ENCODE assay signal across 23 cellular contexts in the genomic region with DNA sequence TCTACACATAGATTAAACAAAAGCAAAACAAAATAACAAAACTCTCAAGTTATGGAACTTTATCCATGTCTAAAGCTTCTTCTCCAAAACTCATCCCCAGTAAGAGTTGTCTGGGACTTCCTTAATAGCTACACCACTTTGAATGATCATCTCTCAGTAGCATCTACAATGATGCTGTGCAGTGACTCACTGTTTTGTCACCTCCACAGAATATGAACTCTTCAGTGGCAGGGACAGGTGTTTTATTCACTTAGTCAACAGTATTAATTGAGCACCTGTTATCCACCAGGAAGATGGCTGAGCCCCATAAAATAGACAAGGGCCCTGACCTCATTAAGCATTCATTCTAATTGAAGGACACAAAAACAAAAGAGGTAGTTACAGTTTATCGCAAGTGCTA.
DNase-seq lines count a peak whose midpoint lies in the region; ATAC-seq, FAIRE-seq and TF ChIP-seq lines count a peak whose summit lies in the region.
"Had no signal": no experiment of that assay in that cellular context is flagged by ENCODE, and none has a peak within 500 bp of the region (broad histone marks: within the 10 kb centered on the region; RNA-seq: fewer than 3 reads in every experiment).

No MANE protein-coding gene starts in this region.

- H3K9me3 Mint-ChIP-seq in activated CD4-positive, alpha-beta T cell treated with anti-CD3 and anti-CD28 coated beads for 36 hours (ENCODE audit: low read depth) = no peaks in the 10 kb centered on the region
- peaks cover 0 to 3% of the 10 kb centered on the region in 2 donors for H3K9me3 Mint-ChIP-seq in stimulated activated naive B cell treated with anti-CD40 and anti-IgM and Interleukin-4, amounts not matched to agents 10 μg/mL and 1 μg/mL and 100 μg/mL, for 72 hours
- H3K9me3 Mint-ChIP-seq: CD14-positive monocyte, H9 had no signal

- H3K9me3 ChIP-seq in lower lobe of right lung = no peaks in the 10 kb centered on the region

- peaks cover 32% of the 10 kb centered on the region for H3K4me1 Mint-ChIP-seq in activated CD4-positive, alpha-beta T cell treated with anti-CD3 and anti-CD28 coated beads for 36 hours
- peaks cover 0 to 4% of the 10 kb centered on the region in 2 donors for H3K4me1 Mint-ChIP-seq in stimulated activated naive B cell treated with anti-CD40 and anti-IgM and Interleukin-4, amounts not matched to agents 10 μg/mL and 1 μg/mL and 100 μg/mL, for 72 hours

- H3K4me3 Mint-ChIP-seq in activated CD4-positive, alpha-beta T cell treated with anti-CD3 and anti-CD28 coated beads for 36 hours = no peak overlapping the region
- no peak overlapping the region for H3K4me3 Mint-ChIP-seq in stimulated activated naive B cell treated with anti-CD40 and anti-IgM and Interleukin-4, amounts not matched to agents 10 μg/mL and 1 μg/mL and 100 μg/mL, for 72 hours
- H3K4me3 Mint-ChIP-seq: B cell, CD14-positive monocyte, H9, HFFc6 had no signal

- no peaks in the 10 kb centered on the region for H3K27me3 ChIP-seq in bronchial epithelial cell (ENCODE audit: control insufficient read depth, insufficient read depth, low read length)
- H3K27me3 ChIP-seq in lower lobe of right lung (ENCODE audit: low read depth) = no peaks in the 10 kb centered on the region

- H3K4me1 ChIP-seq in lower lobe of right lung = no peaks in the 10 kb centered on the region

- CTCF ChIA-PET in activated CD4-positive, alpha-beta T cell treated with anti-CD3 and anti-CD28 coated beads for 36 hours (lab: Charles Lee) = interaction anchor here (2.6 kb wide), 1 partner anchor 10 kb away, joined by 9 read pairs; no protein-coding TSS in a partner anchor

- H3K27ac Mint-ChIP-seq in activated CD4-positive, alpha-beta T cell treated with anti-CD3 and anti-CD28 coated beads for 36 hours = no peak overlapping the region
- H3K27ac Mint-ChIP-seq in stimulated activated naive B cell treated with anti-CD40 and anti-IgM and Interleukin-4, amounts not matched to agents 10 μg/mL and 1 μg/mL and 100 μg/mL, for 72 hours = peak overlapping the region; percentile 26
- H3K27ac Mint-ChIP-seq: B cell, HFFc6 had no signal

- H3K36me3 ChIP-seq in bronchial epithelial cell (ENCODE audit: control insufficient read depth, insufficient read depth, low read length) (no peaks in the 10 kb centered on the region), lower lobe of right lung (peaks cover 25% of the 10 kb centered on the region)

- H3K27me3 Mint-ChIP-seq in activated CD4-positive, alpha-beta T cell treated with anti-CD3 and anti-CD28 coated beads for 36 hours = no peaks in the 10 kb centered on the region
- no peaks in the 10 kb centered on the region for H3K27me3 Mint-ChIP-seq in stimulated activated naive B cell treated with anti-CD40 and anti-IgM and Interleukin-4, amounts not matched to agents 10 μg/mL and 1 μg/mL and 100 μg/mL, for 72 hours
- H3K27me3 Mint-ChIP-seq: B cell had no signal

- H3K36me3 Mint-ChIP-seq in activated CD4-positive, alpha-beta T cell treated with anti-CD3 and anti-CD28 coated beads for 36 hours (ENCODE audit: low read depth) = peaks cover 44% of the 10 kb centered on the region
- peaks cover 45 to 59% of the 10 kb centered on the region in 2 donors for H3K36me3 Mint-ChIP-seq in stimulated activated naive B cell treated with anti-CD40 and anti-IgM and Interleukin-4, amounts not matched to agents 10 μg/mL and 1 μg/mL and 100 μg/mL, for 72 hours

- intact Hi-C loops in activated CD4-positive, alpha-beta T cell treated with anti-CD3 and anti-CD28 coated beads for 36 hours (cut with DNase I, micrococcal nuclease) = loop anchor here in 1 of 2 experiments (5.0 kb wide), 1 partner anchor 626 kb away; no protein-coding TSS in a partner anchor
- intact Hi-C loops in lower lobe of right lung (cut with DNase I) = no loop called here

- DNase-seq in activated CD4-positive, alpha-beta T cell treated with anti-CD3 and anti-CD28 coated beads for 36 hours = no peak
- no peak for DNase-seq in activated CD4-positive, alpha-beta T cell treated with anti-CD3 and anti-CD28 coated beads, Interleukin-2, amount 50 U/mL, for 4 hours
- DNase-seq in DMS53 treated with DMSO at 0.1 percent for 48 hours (lab: John Stamatoyannopoulos, UW; ENCODE audit: unreplicated experiment) (peak; percentile 6), bronchial epithelial cell (ENCODE audit: low read depth) (peak; percentile 37), Ammon's horn (ENCODE audit: low spot score) (no peak), lower lobe of right lung (no peak)
- DNase-seq in stimulated activated naive B cell treated with anti-CD40 and anti-IgM and Interleukin-4, amounts not matched to agents 10 μg/mL and 1 μg/mL and 100 μg/mL, for 72 hours = no peak
- DNase-seq: COR-L47, DND-41, H9, HFFc6, Kasumi-1, MM.1S, NCI-H1048, NCI-H1417 treated with DMSO at 0.1 percent for 48 hours, NCI-H1930, NCI-H774 had no signal

- FAIRE-seq in bronchial epithelial cell (lab: Jason Lieb, UNC) = no peak
- FAIRE-seq: A204.1, GM12878 had no signal

- H3K27ac ChIP-seq in lower lobe of right lung = no peak overlapping the region

- peak; percentile 74 for ATAC-seq in activated CD4-positive, alpha-beta T cell treated with anti-CD3 and anti-CD28 coated beads for 36 hours
- ATAC-seq in stimulated activated naive B cell treated with anti-CD40 and anti-IgM and Interleukin-4, amounts not matched to agents 10 μg/mL and 1 μg/mL and 100 μg/mL, for 72 hours (replicated peaks) = no peak
- no peak for ATAC-seq in lower lobe of right lung
- ATAC-seq: GM12878, Panc1, SK-N-SH treated with all-trans-retinoic acid at 6 μM for 48 hours had no signal

- POLR2A ChIA-PET in activated CD4-positive, alpha-beta T cell treated with anti-CD3 and anti-CD28 coated beads for 36 hours (lab: Charles Lee) = no interaction called here

- H3K4me3 ChIP-seq in bronchial epithelial cell (ENCODE audit: low read depth, low read length) (no peak overlapping the region), lower lobe of right lung (no peak overlapping the region)
- H3K4me3 ChIP-seq: GM12878 had no signal

- TF ChIP-seq CTCF in bronchial epithelial cell (IDR thresholded peaks at IDR 0.05; ENCODE audit: insufficient read depth, low read length, severe bottlenecking) (no peak), lower lobe of right lung (IDR thresholded peaks at IDR 0.05) (no peak)

Comparison
In these comparisons a context has a peak if more than half of its experiments do, and no peak if none do; other contexts are left out.
1. DNase-seq: peak in DMS53 treated with DMSO at 0.1 percent for 48 hours (single experiment) and bronchial epithelial cell (single experiment); none in activated CD4-positive, alpha-beta T cell treated with anti-CD3 and anti-CD28 coated beads for 36 hours (single experiment), activated CD4-positive, alpha-beta T cell treated with anti-CD3 and anti-CD28 coated beads, Interleukin-2, amount 50 U/mL, for 4 hours (0 of 2), stimulated activated naive B cell treated with anti-CD40 and anti-IgM and Interleukin-4, amounts not matched to agents 10 μg/mL and 1 μg/mL and 100 μg/mL, for 72 hours (single experiment), Ammon's horn (single experiment) and lower lobe of right lung (single experiment).